Comparison of ENCODE assay signal across 8 cellular contexts in genomic region chr9:89312154-89312616, GRCh38. TPM values are rescaled to one million over a fixed set of nuclear protein-coding genes. Genes with fewer than 3 reads are reported as not detected.
A peak's percentile ranks its signal among the peaks of the same experiment; 100 is the strongest.
DNase-seq lines count a peak whose midpoint lies in the region; TF ChIP-seq lines count a peak whose summit lies in the region.

No MANE protein-coding gene starts in this region.

- H3K4me3 Mint-ChIP-seq in nephron progenitor cell, result peak overlapping the region; percentile 95

- H3K9ac ChIP-seq in OCI-LY1 (ENCODE audit: low read length), result peak overlapping the region; percentile 96

- H3K36me3 Mint-ChIP-seq in nephron progenitor cell (ENCODE audit: low read depth), result peaks cover 31% of the 10 kb centered on the region

- no peaks in the 10 kb centered on the region for H3K27me3 ChIP-seq in OCI-LY1 (ENCODE audit: insufficient read depth, low read length)

- H3K27me3 Mint-ChIP-seq in nephron progenitor cell (ENCODE audit: low read depth, poor library complexity), result no peaks in the 10 kb centered on the region

- no peaks in the 10 kb centered on the region for H3K9me2 ChIP-seq in OCI-LY1 (ENCODE audit: low read depth, low read length)

- no peaks in the 10 kb centered on the region for H3K9me3 ChIP-seq in OCI-LY1 (ENCODE audit: low read length)

- H3K4me2 ChIP-seq in OCI-LY1 (ENCODE audit: low read length), result peak overlapping the region; percentile 93

- peak overlapping the region; percentile 85 for H3K27ac Mint-ChIP-seq in nephron progenitor cell

- peaks cover 65% of the 10 kb centered on the region for H3K36me3 ChIP-seq in OCI-LY1 (ENCODE audit: insufficient read depth, low read length)

- peaks cover 53% of the 10 kb centered on the region for H3K79me2 ChIP-seq in OCI-LY1 (ENCODE audit: insufficient read depth, low read length)

- H3K27ac ChIP-seq in OCI-LY1 (ENCODE audit: low read depth, low read length, poor library complexity, severe bottlenecking), result peak overlapping the region; percentile 92

- peaks cover 67% of the 10 kb centered on the region for H3K4me1 Mint-ChIP-seq in nephron progenitor cell

- TF ChIP-seq CTCF in OCI-LY1 (IDR thresholded peaks at IDR 0.05; ENCODE audit: low read length), result no peak
- no peak for TF ChIP-seq CTCF in nephron progenitor cell (IDR thresholded peaks at IDR 0.05)

- peak in 2 of 3 experiments; percentile 13 to 58 for DNase-seq in NCI-H1417 (lab: John Stamatoyannopoulos, UW)
- DNase-seq in NCI-H1417 treated with DMSO at 0.1 percent for 48 hours (lab: John Stamatoyannopoulos, UW), result no peak
- DNase-seq in dermis blood vessel endothelial cell, result peak; percentile 46
- no peak for DNase-seq in nephron progenitor cell
- no peak for DNase-seq in activated CD8-positive, alpha-beta memory T cell treated with anti-CD3 and anti-CD28 coated beads, Interleukin-2, amount 50 U/mL, for 48 hours
- DNase-seq in D341Med (ENCODE audit: low spot score), result no peak
- DNase-seq in GOT3 (lab: John Stamatoyannopoulos, UW), result no peak

- H4K20me1 ChIP-seq in OCI-LY1 (ENCODE audit: insufficient read depth, low read length), result no peaks in the 10 kb centered on the region

- no peaks in the 10 kb centered on the region for H3K9me3 Mint-ChIP-seq in nephron progenitor cell

- peaks cover 15% of the 10 kb centered on the region for H3F3A ChIP-seq in OCI-LY1 (ENCODE audit: insufficient read depth, low read length)

- no peak overlapping the region for H2AFZ ChIP-seq in OCI-LY1 (ENCODE audit: low read length)

- H3K4me1 ChIP-seq in OCI-LY1 (ENCODE audit: insufficient read depth, low read length, severe bottlenecking), result peaks cover 57% of the 10 kb centered on the region

- peak overlapping the region; percentile 95 for H3K4me3 ChIP-seq in OCI-LY1 (ENCODE audit: low read depth, low read length, poor library complexity, severe bottlenecking)

RNA-seq across cellular contexts. Expression of gene CKS2, which starts 1.2 kb away (rescaled TPM):
- 115 and 161 TPM in 2 replicates for total RNA-seq in dermis blood vessel endothelial cell

RNA-seq across cellular contexts. Expression of gene SECISBP2, which starts 6.1 kb away (rescaled TPM):
- 30.0 and 30.1 TPM in 2 replicates for total RNA-seq in dermis blood vessel endothelial cell

Comparison
In these comparisons a context has a peak if more than half of its experiments do, and no peak if none do; other contexts are left out.
1. DNase-seq: peak in NCI-H1417 (2 of 3) and dermis blood vessel endothelial cell (single experiment); none in NCI-H1417 treated with DMSO at 0.1 percent for 48 hours (single experiment), nephron progenitor cell (single experiment), activated CD8-positive, alpha-beta memory T cell treated with anti-CD3 and anti-CD28 coated beads, Interleukin-2, amount 50 U/mL, for 48 hours (single experiment), D341Med (single experiment) and GOT3 (single experiment).